ENCODE assay signal across 17 cellular contexts in the genomic region with DNA sequence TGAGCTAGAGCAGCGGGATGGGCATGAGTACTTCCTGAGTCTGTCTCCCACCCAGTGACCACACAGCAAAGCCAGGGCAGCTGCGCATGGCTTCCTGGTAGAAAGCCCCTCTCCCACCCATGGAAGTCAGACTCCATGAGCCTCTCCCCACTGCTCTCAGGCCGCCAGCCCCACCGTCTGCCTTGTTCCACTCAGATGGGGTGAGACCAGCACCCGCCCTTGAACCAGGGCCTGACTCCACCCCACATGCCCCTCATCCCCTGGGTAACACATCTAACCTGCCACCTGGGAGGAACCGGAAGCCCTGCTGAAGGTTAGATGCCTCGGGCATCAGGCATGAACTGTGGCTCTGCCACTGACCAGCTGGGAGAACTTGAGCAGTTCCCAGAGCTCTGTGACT.
DNase-seq lines count a peak whose midpoint lies in the region; ATAC-seq, FAIRE-seq and TF ChIP-seq lines count a peak whose summit lies in the region.
"Had no signal": no experiment of that assay in that cellular context is flagged by ENCODE, and none has a peak within 500 bp of the region (broad histone marks: within the 10 kb centered on the region; RNA-seq: fewer than 3 reads in every experiment).

No MANE protein-coding gene starts in this region.

- peak overlapping the region in 5 of 11 experiments; percentile 5 to 70 (median 64); a peak in 8 of 22 replicates for H3K27ac ChIP-seq in BLaER1 treated with 17β-estradiol and CSF1 and Interleukin-3, amounts not matched to agents 10 nM and 100 nM
- H3K27ac ChIP-seq in KOPT-K1 (ENCODE audit: low read depth, low read length, poor library complexity, severe bottlenecking): peak overlapping the region; percentile 27
- no peak overlapping the region for H3K27ac ChIP-seq in OCI-LY7 (ENCODE audit: low read depth, low read length, poor library complexity, severe bottlenecking)
- H3K27ac ChIP-seq in neuronal stem cell (replicated peaks; ENCODE audit: low read length): no peak overlapping the region
- H3K27ac ChIP-seq: GM23248 had no signal

- no peaks in the 10 kb centered on the region for H4K20me1 ChIP-seq in BLaER1 treated with 17β-estradiol and CSF1 and Interleukin-3, amounts not matched to agents 10 nM and 100 nM
- no peaks in the 10 kb centered on the region for H4K20me1 ChIP-seq in OCI-LY7 (ENCODE audit: insufficient read depth, low read length)

- H3K9me3 ChIP-seq in BLaER1 treated with 17β-estradiol and CSF1 and Interleukin-3, amounts not matched to agents 10 nM and 100 nM (replicated peaks in 1 of 11): peaks cover 0 to 22% (median 0%) of the 10 kb centered on the region in 11 experiments; a peak in 7 of 22 replicates
- H3K9me3 ChIP-seq in KOPT-K1 (ENCODE audit: insufficient read depth, low read length, poor library complexity, severe bottlenecking): no peaks in the 10 kb centered on the region
- H3K9me3 ChIP-seq in OCI-LY7 (ENCODE audit: low read length): no peaks in the 10 kb centered on the region
- no peaks in the 10 kb centered on the region for H3K9me3 ChIP-seq in neuronal stem cell (replicated peaks in 1 of 2; ENCODE audit: control insufficient read depth in 2 of 2, insufficient read depth in 1 of 2, low read depth in 1 of 2, low read length in 2 of 2)
- H3K9me3 ChIP-seq: HAP-1 had no signal

- peaks cover 0 to 15% (median 4%) of the 10 kb centered on the region in 11 experiments; a peak in 8 of 22 replicates for H3K36me3 ChIP-seq in BLaER1 treated with 17β-estradiol and CSF1 and Interleukin-3, amounts not matched to agents 10 nM and 100 nM
- H3K36me3 ChIP-seq in KOPT-K1 (ENCODE audit: insufficient read depth, low read length) (no peaks in the 10 kb centered on the region), OCI-LY7 (ENCODE audit: insufficient read depth, low read length) (no peaks in the 10 kb centered on the region), neuronal stem cell (replicated peaks in 1 of 2; ENCODE audit: control insufficient read depth in 2 of 2, insufficient read depth in 2 of 2, low read length in 2 of 2) (no peaks in the 10 kb centered on the region)
- H3K36me3 ChIP-seq: HAP-1 had no signal

- no peak overlapping the region for H3K23ac ChIP-seq in neuronal stem cell (ENCODE audit: low read depth, low read length, poor library complexity)

- H2BK15ac ChIP-seq in neuronal stem cell (ENCODE audit: low read length): no peak overlapping the region

- POLR2A ChIA-PET in OCI-LY7 (lab: Charles Lee): interaction anchor here (0.5 kb wide), 1 partner anchor 49 kb away, joined by 3 read pairs; no protein-coding TSS in a partner anchor

- H3K14ac ChIP-seq in neuronal stem cell (ENCODE audit: low read length): no peak overlapping the region

- no TSS peak for BruUV-seq in OCI-LY7 (replicated peaks; lab: Mats Ljungman, UMichigan)

- H3K4ac ChIP-seq in neuronal stem cell (ENCODE audit: low read length): no peak overlapping the region

- H2BK12ac ChIP-seq in neuronal stem cell (ENCODE audit: low read length): no peak overlapping the region

- H3K18ac ChIP-seq in neuronal stem cell (ENCODE audit: low read length): peak overlapping the region; percentile 7

- H3K27me3 ChIP-seq in BLaER1 treated with 17β-estradiol and CSF1 and Interleukin-3, amounts not matched to agents 10 nM and 100 nM: peaks cover 0 to 3% (median 0%) of the 10 kb centered on the region in 11 experiments; a peak in 1 of 22 replicates
- H3K27me3 ChIP-seq in neuronal stem cell (ENCODE audit: control insufficient read depth in 3 of 3, insufficient read depth in 3 of 3, low read depth in 1 of 3, low read length in 3 of 3): no peaks in the 10 kb centered on the region

- CTCF ChIA-PET in OCI-LY7 (lab: Charles Lee; ENCODE audit: unreplicated experiment): no interaction called here

- DNase-seq in OCI-LY7 (ENCODE audit: low spot score) (no peak), neuronal stem cell (ENCODE audit: low spot score) (no peak), ecto neural progenitor cell (ENCODE audit: low spot score) (no peak), HTR-8/SVneo (ENCODE audit: insufficient read length, low spot score) (no peak)
- DNase-seq: 8988T; C1 segment of cervical spinal cord; CD4-positive, CD25-positive, alpha-beta regulatory T cell; CD8-positive, alpha-beta memory T cell; COR-L47; GDM1; GM23248; KG1 had no signal

- H2AFZ ChIP-seq in OCI-LY7 (ENCODE audit: low read length) (no peak overlapping the region), neuronal stem cell (ENCODE audit: low read length) (no peak overlapping the region)
- H2AFZ ChIP-seq: GM23248 had no signal

- FAIRE-seq in HTR-8/SVneo (lab: Jason Lieb, UNC): no peak
- FAIRE-seq: D721Med had no signal

- no peak for TF ChIP-seq CTCF in OCI-LY7 (conservative IDR thresholded peaks at IDR 0.05; ENCODE audit: low read length)

- no CpG with 5 or more reads among the region's 7 CpGs for WGBS in neuronal stem cell (ENCODE audit: extremely low coverage in 2 of 2, insufficient read length in 2 of 2, insufficient replicate concordance in 1 of 2), 2 donors

- H4K8ac ChIP-seq in neuronal stem cell (ENCODE audit: low read depth, low read length): no peak overlapping the region

- no peaks in the 10 kb centered on the region for H3K79me2 ChIP-seq in OCI-LY7 (ENCODE audit: insufficient read depth, low read depth, low read length)

- no peaks in the 10 kb centered on the region for H3K9me2 ChIP-seq in OCI-LY7 (ENCODE audit: insufficient read depth, low read length)

- H3K79me1 ChIP-seq in neuronal stem cell (ENCODE audit: low read depth, low read length): no peaks in the 10 kb centered on the region

- H3K4me3 ChIP-seq in BLaER1 treated with 17β-estradiol and CSF1 and Interleukin-3, amounts not matched to agents 10 nM and 100 nM: 0 out of 20 replicates have a peak overlapping the region, but pooled peaks of 1 of the 10 experiments have one; percentile 11
- H3K4me3 ChIP-seq in OCI-LY7 (ENCODE audit: low read depth, low read length, poor library complexity, severe bottlenecking) (no peak overlapping the region), neuronal stem cell (ENCODE audit: low read length in 2 of 2) (no peak overlapping the region)
- H3K4me3 ChIP-seq: GM23248, HAP-1 had no signal

- H3K9ac ChIP-seq in BLaER1 treated with 17β-estradiol and CSF1 and Interleukin-3, amounts not matched to agents 10 nM and 100 nM: peak overlapping the region in 3 of 11 experiments; percentile 29 to 47 (median 31); a peak in 4 of 22 replicates
- no peak overlapping the region for H3K9ac ChIP-seq in neuronal stem cell (ENCODE audit: low read depth, low read length, poor library complexity)
- H3K9ac ChIP-seq: GM23248 had no signal

- no peak overlapping the region for H4K91ac ChIP-seq in neuronal stem cell (ENCODE audit: low read depth, low read length, poor library complexity)

- peak overlapping the region in 10 of 11 experiments; percentile 43 to 90 (median 76); a peak in 20 of 22 replicates for H3K4me2 ChIP-seq in BLaER1 treated with 17β-estradiol and CSF1 and Interleukin-3, amounts not matched to agents 10 nM and 100 nM
- H3K4me2 ChIP-seq in OCI-LY7 (ENCODE audit: low read length) (peak overlapping the region; percentile 58), neuronal stem cell (ENCODE audit: insufficient read depth, low read length, poor library complexity, severe bottlenecking) (no peak overlapping the region)

- no peak overlapping the region for H2BK5ac ChIP-seq in neuronal stem cell (ENCODE audit: low read length)

- peak overlapping the region; percentile 1 for H2AK5ac ChIP-seq in neuronal stem cell (ENCODE audit: low read depth, low read length)

- peaks cover 22 to 79% (median 63%) of the 10 kb centered on the region in 10 experiments; a peak in 19 of 20 replicates for H3K4me1 ChIP-seq in BLaER1 treated with 17β-estradiol and CSF1 and Interleukin-3, amounts not matched to agents 10 nM and 100 nM
- H3K4me1 ChIP-seq in OCI-LY7 (ENCODE audit: insufficient read depth, low read length, poor library complexity, severe bottlenecking): peaks cover 20% of the 10 kb centered on the region
- peaks cover 0 to 3% of the 10 kb centered on the region in 2 donors for H3K4me1 ChIP-seq in neuronal stem cell (ENCODE audit: control insufficient read depth in 2 of 2, insufficient read depth in 1 of 2, low read depth in 1 of 2, low read length in 2 of 2)
- H3K4me1 ChIP-seq: HAP-1 had no signal

- no peak overlapping the region for H2BK120ac ChIP-seq in neuronal stem cell (ENCODE audit: low read depth, low read length)

- intact Hi-C loops in OCI-LY7 (cut with micrococcal nuclease; ENCODE audit: unreplicated experiment): no loop called here

- ATAC-seq in HG02852 (IDR thresholded peaks at IDR 0.05; ENCODE audit: unreplicated experiment): no peak
